Comparison of ENCODE assay signal across 8 cellular contexts in genomic region chr2:239035361-239035814, GRCh38.
DNase-seq lines count a peak whose midpoint lies in the region; ATAC-seq and TF ChIP-seq lines count a peak whose summit lies in the region.

No MANE protein-coding gene starts in this region.

- H3K4me3 ChIP-seq in AG10803 (ENCODE audit: low read length) = no peak overlapping the region

- no peaks in the 10 kb centered on the region for H3K36me3 Mint-ChIP-seq in T-helper 2 cell treated with Interferon-gamma antibody and Interleukin-4, amounts not matched to agents 5 μg/mL and 100 μg/mL, for 36 hours (ENCODE audit: low read depth)

- peak; percentile 51 for ATAC-seq in GM21390 (IDR thresholded peaks at IDR 0.05; ENCODE audit: unreplicated experiment)
- ATAC-seq in GM18517 (IDR thresholded peaks at IDR 0.05; ENCODE audit: unreplicated experiment) = no peak

- no peak overlapping the region for H3K4me3 Mint-ChIP-seq in T-helper 2 cell treated with Interferon-gamma antibody and Interleukin-4, amounts not matched to agents 5 μg/mL and 100 μg/mL, for 36 hours

- TF ChIP-seq CTCF in AG10803 (conservative IDR thresholded peaks at IDR 0.05; ENCODE audit: low read length) = peak; percentile 72

- DNase-seq in AG10803 (ENCODE audit: low read depth) (no peak), anterior cingulate cortex (lab: John Stamatoyannopoulos, UW) (peak in 44 of 58 donors; percentile 6 to 75 (median 34)), hypothalamus (lab: John Stamatoyannopoulos, UW) (peak in 45 of 51 donors; percentile 5 to 81 (median 37)), cortex of kidney (lab: John Stamatoyannopoulos, UW) (no peak)
- DNase-seq in T-helper 2 cell treated with Interferon-gamma antibody and Interleukin-4, amounts not matched to agents 5 μg/mL and 100 μg/mL, for 36 hours (ENCODE audit: low spot score) = peak; percentile 46
- DNase-seq in stimulated activated CD4-positive, alpha-beta T cell treated with anti-CD3 and anti-CD28 coated beads, Interleukin-1b, Interleukin-23, amount 100 ng/mL, for 1 hour (ENCODE audit: low read depth in 2 of 2) = peak; percentile 26 to 54

- no peak overlapping the region for H3K27ac Mint-ChIP-seq in T-helper 2 cell treated with Interferon-gamma antibody and Interleukin-4, amounts not matched to agents 5 μg/mL and 100 μg/mL, for 36 hours

- H3K27me3 Mint-ChIP-seq in T-helper 2 cell treated with Interferon-gamma antibody and Interleukin-4, amounts not matched to agents 5 μg/mL and 100 μg/mL, for 36 hours (ENCODE audit: low read depth) = peaks cover 21% of the 10 kb centered on the region

- no peaks in the 10 kb centered on the region for H3K4me1 Mint-ChIP-seq in T-helper 2 cell treated with Interferon-gamma antibody and Interleukin-4, amounts not matched to agents 5 μg/mL and 100 μg/mL, for 36 hours (ENCODE audit: low read depth)

- H3K9me3 Mint-ChIP-seq in T-helper 2 cell treated with Interferon-gamma antibody and Interleukin-4, amounts not matched to agents 5 μg/mL and 100 μg/mL, for 36 hours = no peaks in the 10 kb centered on the region

Comparison
In these comparisons a context has a peak if more than half of its experiments do, and no peak if none do; other contexts are left out.
1. DNase-seq: peak in T-helper 2 cell treated with Interferon-gamma antibody and Interleukin-4, amounts not matched to agents 5 μg/mL and 100 μg/mL, for 36 hours (single experiment), anterior cingulate cortex (44 of 58), hypothalamus (45 of 51) and stimulated activated CD4-positive, alpha-beta T cell treated with anti-CD3 and anti-CD28 coated beads, Interleukin-1b, Interleukin-23, amount 100 ng/mL, for 1 hour (2 of 2); none in AG10803 (single experiment) and cortex of kidney (single experiment).